In genomic region chr1:111602974-111603373, GRCh38 we compare ENCODE assay signal across 1 cellular context.
TF ChIP-seq lines count a peak whose summit lies in the region.

No MANE protein-coding gene starts in this region.

TF ChIP-seq in IMR-90, 13 proteins besides CTCF, POLR2A, EP300 and RAD21:
- TF ChIP-seq CHD1 (IDR thresholded peaks at IDR 0.05; ENCODE audit: low read depth, low read length) (no peak), BHLHE40 (IDR thresholded peaks at IDR 0.05; ENCODE audit: low read depth, low read length) (no peak), RFX5 (IDR thresholded peaks at IDR 0.05; ENCODE audit: low read depth, low read length) (no peak), MXI1 (IDR thresholded peaks at IDR 0.05; ENCODE audit: borderline replicate concordance, low read depth, low read length) (no peak), NFE2L2 (IDR thresholded peaks at IDR 0.05; ENCODE audit: low read depth, low read length) (no peak), CEBPB (IDR thresholded peaks at IDR 0.05; ENCODE audit: low read depth, low read length) (no peak), ELK1 (IDR thresholded peaks at IDR 0.05; ENCODE audit: borderline replicate concordance, low read depth, low read length) (no peak), SMC3 (IDR thresholded peaks at IDR 0.05; ENCODE audit: low read depth, low read length) (no peak), MAFK (IDR thresholded peaks at IDR 0.05; ENCODE audit: low read depth, low read length) (no peak), MAZ (IDR thresholded peaks at IDR 0.05; ENCODE audit: borderline replicate concordance, low read depth, low read length) (no peak), USF2 (IDR thresholded peaks at IDR 0.05; ENCODE audit: low read depth, low read length) (no peak), RCOR1 (IDR thresholded peaks at IDR 0.05; ENCODE audit: insufficient replicate concordance, low read length) (no peak), FOS (IDR thresholded peaks at IDR 0.05; ENCODE audit: low read depth, low read length) (no peak)
